In genomic region chr19:31538879-31539278, GRCh38 we compare ENCODE assay signal across 22 cellular contexts.
"Had no signal": no experiment of that assay in that cellular context is flagged by ENCODE, and none has a peak within 500 bp of the region (broad histone marks: within the 10 kb centered on the region; RNA-seq: fewer than 3 reads in every experiment).

No MANE protein-coding gene starts in this region.

- H3K27ac ChIP-seq: SJSA1, SK-N-MC had no signal

- DNase-seq: KBM-7, MV-4-11, NCI-H1048, NCI-H1105, NCI-H1417 treated with DMSO at 0.1 percent for 48 hours, NCI-H146, NCI-H1694 treated with DMSO at 0.1 percent for 48 hours, NCI-H1930, NCI-H2081, NCI-H2107, NCI-H2171, NCI-H226, NCI-H446, NCI-H510A, NCI-H524 treated with DMSO at 0.1 percent for 48 hours, NCI-H69, NCI-H774, Right ventricle myocardium superior, RPMI8226, SIG-M5 had no signal

- H3K36me3 ChIP-seq: SJSA1 had no signal

- H3K4me1 ChIP-seq: SJSA1 had no signal

- H3K9me3 ChIP-seq: SJSA1 had no signal

- H3K4me3 ChIP-seq: SJSA1, SK-N-MC had no signal

- H3K27me3 ChIP-seq: SJSA1 had no signal
